ENCODE assay signal across 9 cellular contexts in genomic region chr1:233256789-233257188, GRCh38. TPM values are rescaled to one million over a fixed set of nuclear protein-coding genes. Genes with fewer than 3 reads are reported as not detected.
"Had no signal": no experiment of that assay in that cellular context is flagged by ENCODE, and none has a peak within 500 bp of the region (broad histone marks: within the 10 kb centered on the region; RNA-seq: fewer than 3 reads in every experiment).

No MANE protein-coding gene starts in this region.

- ATAC-seq: HepG2, K562 had no signal

- H3K4me3 Mint-ChIP-seq: IgD-negative memory B cell had no signal

- DNase-seq: IMR-90, KBM-7, KG1 had no signal

- H3K9ac ChIP-seq: KMS-11 had no signal

- H3K27ac Mint-ChIP-seq: IgD-negative memory B cell had no signal

- H3K4me3 ChIP-seq: K562 had no signal

- H3K4me2 ChIP-seq: KMS-11 had no signal

- FAIRE-seq: HepG2, HTR-8/SVneo, K562 had no signal

- H3K9me3 Mint-ChIP-seq: IgD-negative memory B cell had no signal

- H3K27me3 Mint-ChIP-seq: IgD-negative memory B cell had no signal

- H3K27ac ChIP-seq: HL-60, KMS-11 had no signal

RNA-seq across cellular contexts. Expression of gene PCNX2, which starts 38.7 kb away (rescaled TPM):
- polyA plus RNA-seq: K562 had no signal
